1 cellular context compared by ENCODE assay signal in genomic region chr17:47935961-47936360, GRCh38.
TF ChIP-seq lines count a peak whose summit lies in the region.

No MANE protein-coding gene starts in this region.

TF ChIP-seq in K562, 482 proteins besides CTCF, POLR2A, EP300 and RAD21 (continued from another document and continues in another):
- TF ChIP-seq, protein P1, sequence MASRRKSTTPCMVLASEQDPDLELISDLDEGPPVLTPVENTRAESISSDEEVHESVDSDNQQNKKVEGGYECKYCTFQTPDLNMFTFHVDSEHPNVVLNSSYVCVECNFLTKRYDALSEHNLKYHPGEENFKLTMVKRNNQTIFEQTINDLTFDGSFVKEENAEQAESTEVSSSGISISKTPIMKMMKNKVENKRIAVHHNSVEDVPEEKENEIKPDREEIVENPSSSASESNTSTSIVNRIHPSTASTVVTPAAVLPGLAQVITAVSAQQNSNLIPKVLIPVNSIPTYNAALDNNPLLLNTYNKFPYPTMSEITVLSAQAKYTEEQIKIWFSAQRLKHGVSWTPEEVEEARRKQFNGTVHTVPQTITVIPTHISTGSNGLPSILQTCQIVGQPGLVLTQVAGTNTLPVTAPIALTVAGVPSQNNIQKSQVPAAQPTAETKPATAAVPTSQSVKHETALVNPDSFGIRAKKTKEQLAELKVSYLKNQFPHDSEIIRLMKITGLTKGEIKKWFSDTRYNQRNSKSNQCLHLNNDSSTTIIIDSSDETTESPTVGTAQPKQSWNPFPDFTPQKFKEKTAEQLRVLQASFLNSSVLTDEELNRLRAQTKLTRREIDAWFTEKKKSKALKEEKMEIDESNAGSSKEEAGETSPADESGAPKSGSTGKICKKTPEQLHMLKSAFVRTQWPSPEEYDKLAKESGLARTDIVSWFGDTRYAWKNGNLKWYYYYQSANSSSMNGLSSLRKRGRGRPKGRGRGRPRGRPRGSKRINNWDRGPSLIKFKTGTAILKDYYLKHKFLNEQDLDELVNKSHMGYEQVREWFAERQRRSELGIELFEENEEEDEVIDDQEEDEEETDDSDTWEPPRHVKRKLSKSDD (conservative IDR thresholded peaks at IDR 0.05; ENCODE audit: low read length): no peak
- TF ChIP-seq ZBTB34 (CRISPR knock-in tag; IDR thresholded peaks at IDR 0.05): no peak
- TF ChIP-seq, protein P2, sequence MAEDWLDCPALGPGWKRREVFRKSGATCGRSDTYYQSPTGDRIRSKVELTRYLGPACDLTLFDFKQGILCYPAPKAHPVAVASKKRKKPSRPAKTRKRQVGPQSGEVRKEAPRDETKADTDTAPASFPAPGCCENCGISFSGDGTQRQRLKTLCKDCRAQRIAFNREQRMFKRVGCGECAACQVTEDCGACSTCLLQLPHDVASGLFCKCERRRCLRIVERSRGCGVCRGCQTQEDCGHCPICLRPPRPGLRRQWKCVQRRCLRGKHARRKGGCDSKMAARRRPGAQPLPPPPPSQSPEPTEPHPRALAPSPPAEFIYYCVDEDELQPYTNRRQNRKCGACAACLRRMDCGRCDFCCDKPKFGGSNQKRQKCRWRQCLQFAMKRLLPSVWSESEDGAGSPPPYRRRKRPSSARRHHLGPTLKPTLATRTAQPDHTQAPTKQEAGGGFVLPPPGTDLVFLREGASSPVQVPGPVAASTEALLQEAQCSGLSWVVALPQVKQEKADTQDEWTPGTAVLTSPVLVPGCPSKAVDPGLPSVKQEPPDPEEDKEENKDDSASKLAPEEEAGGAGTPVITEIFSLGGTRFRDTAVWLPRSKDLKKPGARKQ (CRISPR knock-in tag; IDR thresholded peaks at IDR 0.05): no peak
- peak; percentile 11 for TF ChIP-seq TAF1 (IDR thresholded peaks at IDR 0.05; ENCODE audit: control insufficient read depth, extremely low read depth, insufficient read depth, low read length, severe bottlenecking)
- TF ChIP-seq RUNX1 (IDR thresholded peaks at IDR 0.05; ENCODE audit: low read depth): 0 out of 2 replicates have a peak, but pooled peaks have one; percentile 20
- TF ChIP-seq ZNF384 (IDR thresholded peaks at IDR 0.05; ENCODE audit: low read depth, low read length): no peak
- TF ChIP-seq MECOM (CRISPR knock-in tag; IDR thresholded peaks at IDR 0.05): no peak
- TF ChIP-seq ZNF311 (CRISPR knock-in tag; IDR thresholded peaks at IDR 0.05): no peak
- TF ChIP-seq LARP7 (IDR thresholded peaks at IDR 0.05): no peak
- TF ChIP-seq ZNF436 (CRISPR knock-in tag; IDR thresholded peaks at IDR 0.05): no peak
- no peak for TF ChIP-seq ZNF764 (CRISPR knock-in tag; IDR thresholded peaks at IDR 0.05; ENCODE audit: low read depth)
- TF ChIP-seq, protein P3, sequence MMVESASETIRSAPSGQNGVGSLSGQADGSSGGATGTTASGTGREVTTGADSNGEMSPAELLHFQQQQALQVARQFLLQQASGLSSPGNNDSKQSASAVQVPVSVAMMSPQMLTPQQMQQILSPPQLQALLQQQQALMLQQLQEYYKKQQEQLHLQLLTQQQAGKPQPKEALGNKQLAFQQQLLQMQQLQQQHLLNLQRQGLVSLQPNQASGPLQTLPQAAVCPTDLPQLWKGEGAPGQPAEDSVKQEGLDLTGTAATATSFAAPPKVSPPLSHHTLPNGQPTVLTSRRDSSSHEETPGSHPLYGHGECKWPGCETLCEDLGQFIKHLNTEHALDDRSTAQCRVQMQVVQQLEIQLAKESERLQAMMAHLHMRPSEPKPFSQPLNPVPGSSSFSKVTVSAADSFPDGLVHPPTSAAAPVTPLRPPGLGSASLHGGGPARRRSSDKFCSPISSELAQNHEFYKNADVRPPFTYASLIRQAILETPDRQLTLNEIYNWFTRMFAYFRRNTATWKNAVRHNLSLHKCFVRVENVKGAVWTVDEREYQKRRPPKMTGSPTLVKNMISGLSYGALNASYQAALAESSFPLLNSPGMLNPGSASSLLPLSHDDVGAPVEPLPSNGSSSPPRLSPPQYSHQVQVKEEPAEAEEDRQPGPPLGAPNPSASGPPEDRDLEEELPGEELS (CRISPR knock-in tag; IDR thresholded peaks at IDR 0.05; ENCODE audit: borderline replicate concordance): no peak
- no peak for TF ChIP-seq GABPB2 (CRISPR knock-in tag; conservative IDR thresholded peaks at IDR 0.05)
- peak; percentile 35; the same call in 1 of the 2 replicates for TF ChIP-seq CREM (IDR thresholded peaks at IDR 0.05; ENCODE audit: low read depth)
- TF ChIP-seq, protein P4, sequence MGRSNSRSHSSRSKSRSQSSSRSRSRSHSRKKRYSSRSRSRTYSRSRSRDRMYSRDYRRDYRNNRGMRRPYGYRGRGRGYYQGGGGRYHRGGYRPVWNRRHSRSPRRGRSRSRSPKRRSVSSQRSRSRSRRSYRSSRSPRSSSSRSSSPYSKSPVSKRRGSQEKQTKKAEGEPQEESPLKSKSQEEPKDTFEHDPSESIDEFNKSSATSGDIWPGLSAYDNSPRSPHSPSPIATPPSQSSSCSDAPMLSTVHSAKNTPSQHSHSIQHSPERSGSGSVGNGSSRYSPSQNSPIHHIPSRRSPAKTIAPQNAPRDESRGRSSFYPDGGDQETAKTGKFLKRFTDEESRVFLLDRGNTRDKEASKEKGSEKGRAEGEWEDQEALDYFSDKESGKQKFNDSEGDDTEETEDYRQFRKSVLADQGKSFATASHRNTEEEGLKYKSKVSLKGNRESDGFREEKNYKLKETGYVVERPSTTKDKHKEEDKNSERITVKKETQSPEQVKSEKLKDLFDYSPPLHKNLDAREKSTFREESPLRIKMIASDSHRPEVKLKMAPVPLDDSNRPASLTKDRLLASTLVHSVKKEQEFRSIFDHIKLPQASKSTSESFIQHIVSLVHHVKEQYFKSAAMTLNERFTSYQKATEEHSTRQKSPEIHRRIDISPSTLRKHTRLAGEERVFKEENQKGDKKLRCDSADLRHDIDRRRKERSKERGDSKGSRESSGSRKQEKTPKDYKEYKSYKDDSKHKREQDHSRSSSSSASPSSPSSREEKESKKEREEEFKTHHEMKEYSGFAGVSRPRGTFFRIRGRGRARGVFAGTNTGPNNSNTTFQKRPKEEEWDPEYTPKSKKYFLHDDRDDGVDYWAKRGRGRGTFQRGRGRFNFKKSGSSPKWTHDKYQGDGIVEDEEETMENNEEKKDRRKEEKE (IDR thresholded peaks at IDR 0.05; ENCODE audit: borderline replicate concordance in 1 of 2, control insufficient read depth in 1 of 2, low read depth in 2 of 2, low read length in 1 of 2): no peak
- no peak for TF ChIP-seq RFX1 (IDR thresholded peaks at IDR 0.05)
- TF ChIP-seq TCF15 (CRISPR knock-in tag; IDR thresholded peaks at IDR 0.05): no peak
- TF ChIP-seq ZNF133 (CRISPR knock-in tag; IDR thresholded peaks at IDR 0.05): no peak
- TF ChIP-seq KLF1 (tag; IDR thresholded peaks at IDR 0.05): no peak
- no peak for TF ChIP-seq ZNF75A (CRISPR knock-in tag; IDR thresholded peaks at IDR 0.05)
- TF ChIP-seq GATA2 (CRISPR knock-in tag; IDR thresholded peaks at IDR 0.05): no peak
- TF ChIP-seq, protein P5, sequence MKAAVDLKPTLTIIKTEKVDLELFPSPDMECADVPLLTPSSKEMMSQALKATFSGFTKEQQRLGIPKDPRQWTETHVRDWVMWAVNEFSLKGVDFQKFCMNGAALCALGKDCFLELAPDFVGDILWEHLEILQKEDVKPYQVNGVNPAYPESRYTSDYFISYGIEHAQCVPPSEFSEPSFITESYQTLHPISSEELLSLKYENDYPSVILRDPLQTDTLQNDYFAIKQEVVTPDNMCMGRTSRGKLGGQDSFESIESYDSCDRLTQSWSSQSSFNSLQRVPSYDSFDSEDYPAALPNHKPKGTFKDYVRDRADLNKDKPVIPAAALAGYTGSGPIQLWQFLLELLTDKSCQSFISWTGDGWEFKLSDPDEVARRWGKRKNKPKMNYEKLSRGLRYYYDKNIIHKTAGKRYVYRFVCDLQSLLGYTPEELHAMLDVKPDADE (conservative IDR thresholded peaks at IDR 0.05; ENCODE audit: control insufficient read depth, low read depth, low read length): no peak
- TF ChIP-seq MCM5 (IDR thresholded peaks at IDR 0.05; ENCODE audit: low read depth): no peak
- peak; percentile 82 for TF ChIP-seq TEAD4 (IDR thresholded peaks at IDR 0.05; ENCODE audit: low read length)
- no peak for TF ChIP-seq TEAD4 (CRISPR knock-in tag; IDR thresholded peaks at IDR 0.05; ENCODE audit: borderline replicate concordance)
- TF ChIP-seq, protein P6, sequence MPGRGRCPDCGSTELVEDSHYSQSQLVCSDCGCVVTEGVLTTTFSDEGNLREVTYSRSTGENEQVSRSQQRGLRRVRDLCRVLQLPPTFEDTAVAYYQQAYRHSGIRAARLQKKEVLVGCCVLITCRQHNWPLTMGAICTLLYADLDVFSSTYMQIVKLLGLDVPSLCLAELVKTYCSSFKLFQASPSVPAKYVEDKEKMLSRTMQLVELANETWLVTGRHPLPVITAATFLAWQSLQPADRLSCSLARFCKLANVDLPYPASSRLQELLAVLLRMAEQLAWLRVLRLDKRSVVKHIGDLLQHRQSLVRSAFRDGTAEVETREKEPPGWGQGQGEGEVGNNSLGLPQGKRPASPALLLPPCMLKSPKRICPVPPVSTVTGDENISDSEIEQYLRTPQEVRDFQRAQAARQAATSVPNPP (IDR thresholded peaks at IDR 0.05; ENCODE audit: borderline replicate concordance, insufficient read depth, insufficient read length): no peak
- TF ChIP-seq NFIC (IDR thresholded peaks at IDR 0.05): peak; percentile 91
- TF ChIP-seq ARID4B (CRISPR knock-in tag; IDR thresholded peaks at IDR 0.05): no peak
- TF ChIP-seq HMG20A (CRISPR knock-in tag; conservative IDR thresholded peaks at IDR 0.05): no peak
- TF ChIP-seq, protein P7, sequence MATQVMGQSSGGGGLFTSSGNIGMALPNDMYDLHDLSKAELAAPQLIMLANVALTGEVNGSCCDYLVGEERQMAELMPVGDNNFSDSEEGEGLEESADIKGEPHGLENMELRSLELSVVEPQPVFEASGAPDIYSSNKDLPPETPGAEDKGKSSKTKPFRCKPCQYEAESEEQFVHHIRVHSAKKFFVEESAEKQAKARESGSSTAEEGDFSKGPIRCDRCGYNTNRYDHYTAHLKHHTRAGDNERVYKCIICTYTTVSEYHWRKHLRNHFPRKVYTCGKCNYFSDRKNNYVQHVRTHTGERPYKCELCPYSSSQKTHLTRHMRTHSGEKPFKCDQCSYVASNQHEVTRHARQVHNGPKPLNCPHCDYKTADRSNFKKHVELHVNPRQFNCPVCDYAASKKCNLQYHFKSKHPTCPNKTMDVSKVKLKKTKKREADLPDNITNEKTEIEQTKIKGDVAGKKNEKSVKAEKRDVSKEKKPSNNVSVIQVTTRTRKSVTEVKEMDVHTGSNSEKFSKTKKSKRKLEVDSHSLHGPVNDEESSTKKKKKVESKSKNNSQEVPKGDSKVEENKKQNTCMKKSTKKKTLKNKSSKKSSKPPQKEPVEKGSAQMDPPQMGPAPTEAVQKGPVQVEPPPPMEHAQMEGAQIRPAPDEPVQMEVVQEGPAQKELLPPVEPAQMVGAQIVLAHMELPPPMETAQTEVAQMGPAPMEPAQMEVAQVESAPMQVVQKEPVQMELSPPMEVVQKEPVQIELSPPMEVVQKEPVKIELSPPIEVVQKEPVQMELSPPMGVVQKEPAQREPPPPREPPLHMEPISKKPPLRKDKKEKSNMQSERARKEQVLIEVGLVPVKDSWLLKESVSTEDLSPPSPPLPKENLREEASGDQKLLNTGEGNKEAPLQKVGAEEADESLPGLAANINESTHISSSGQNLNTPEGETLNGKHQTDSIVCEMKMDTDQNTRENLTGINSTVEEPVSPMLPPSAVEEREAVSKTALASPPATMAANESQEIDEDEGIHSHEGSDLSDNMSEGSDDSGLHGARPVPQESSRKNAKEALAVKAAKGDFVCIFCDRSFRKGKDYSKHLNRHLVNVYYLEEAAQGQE (CRISPR knock-in tag; IDR thresholded peaks at IDR 0.05; ENCODE audit: low read depth): no peak
- TF ChIP-seq SRSF1 (IDR thresholded peaks at IDR 0.05; ENCODE audit: low read depth, low read length): no peak
- peak; percentile 64; the same call in 1 of the 2 replicates for TF ChIP-seq CTBP1 (IDR thresholded peaks at IDR 0.05; ENCODE audit: borderline replicate concordance)
- TF ChIP-seq FOXK1 (CRISPR knock-in tag; IDR thresholded peaks at IDR 0.05; ENCODE audit: borderline replicate concordance): no peak
- TF ChIP-seq, protein P8, sequence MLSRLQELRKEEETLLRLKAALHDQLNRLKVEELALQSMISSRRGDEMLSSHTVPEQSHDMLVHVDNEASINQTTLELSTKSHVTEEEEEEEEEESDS (CRISPR knock-in tag; IDR thresholded peaks at IDR 0.05): no peak
